ENCODE assay signal across 10 cellular contexts in genomic region chr19:18503971-18504885, GRCh38. TPM values are rescaled to one million over a fixed set of nuclear protein-coding genes. Genes with fewer than 3 reads are reported as not detected.
A peak's percentile ranks its signal among the peaks of the same experiment; 100 is the strongest.
DNase-seq lines count a peak whose midpoint lies in the region; ATAC-seq and TF ChIP-seq lines count a peak whose summit lies in the region.
"Had no signal": no experiment of that assay in that cellular context is flagged by ENCODE, and none has a peak within 500 bp of the region (broad histone marks: within the 10 kb centered on the region; RNA-seq: fewer than 3 reads in every experiment).

No MANE protein-coding gene starts in this region.

- H3K36me3 ChIP-seq in Karpas-422 (ENCODE audit: insufficient read depth, low read length) = no peaks in the 10 kb centered on the region

- H3K9me3 ChIP-seq in Karpas-422 (ENCODE audit: low read length) = no peaks in the 10 kb centered on the region

- no peak overlapping the region; the same call in 1 of the 2 replicates for H3K9ac ChIP-seq in Karpas-422 (ENCODE audit: low read length)

- H3K27me3 Mint-ChIP-seq in nephron (ENCODE audit: low read depth) = no peaks in the 10 kb centered on the region
- no peaks in the 10 kb centered on the region for H3K27me3 Mint-ChIP-seq in stimulated activated memory B cell treated with anti-CD40 and anti-IgM and Interleukin-4, amounts not matched to agents 10 μg/mL and 1 μg/mL and 100 μg/mL, for 72 hours
- H3K27me3 Mint-ChIP-seq: activated naive CD8-positive, alpha-beta T cell had no signal

- no peak overlapping the region for H2AFZ ChIP-seq in Karpas-422 (ENCODE audit: low read length)
- H2AFZ ChIP-seq: PC-9 had no signal

- ATAC-seq in HG02981 (IDR thresholded peaks at IDR 0.05; ENCODE audit: unreplicated experiment) (peak; percentile 62), HG03469 (IDR thresholded peaks at IDR 0.05; ENCODE audit: unreplicated experiment) (no peak)
- ATAC-seq in stimulated activated memory B cell treated with anti-CD40 and anti-IgM and Interleukin-4, amounts not matched to agents 10 μg/mL and 1 μg/mL and 100 μg/mL, for 72 hours = no peak

- no peaks in the 10 kb centered on the region for H3K36me3 Mint-ChIP-seq in nephron (ENCODE audit: low read depth)
- H3K36me3 Mint-ChIP-seq in stimulated activated memory B cell treated with anti-CD40 and anti-IgM and Interleukin-4, amounts not matched to agents 10 μg/mL and 1 μg/mL and 100 μg/mL, for 72 hours = peaks cover 14% of the 10 kb centered on the region
- H3K36me3 Mint-ChIP-seq: activated naive CD8-positive, alpha-beta T cell had no signal

- peaks cover 99% of the 10 kb centered on the region for H3K79me2 ChIP-seq in Karpas-422 (ENCODE audit: low read length)

- H3K9me3 Mint-ChIP-seq in nephron = no peaks in the 10 kb centered on the region
- no peaks in the 10 kb centered on the region for H3K9me3 Mint-ChIP-seq in stimulated activated memory B cell treated with anti-CD40 and anti-IgM and Interleukin-4, amounts not matched to agents 10 μg/mL and 1 μg/mL and 100 μg/mL, for 72 hours

- peaks cover 63% of the 10 kb centered on the region for H3K4me1 Mint-ChIP-seq in nephron
- H3K4me1 Mint-ChIP-seq in stimulated activated memory B cell treated with anti-CD40 and anti-IgM and Interleukin-4, amounts not matched to agents 10 μg/mL and 1 μg/mL and 100 μg/mL, for 72 hours = peaks cover 88% of the 10 kb centered on the region

- H3K4me2 ChIP-seq in Karpas-422 (ENCODE audit: low read depth, low read length, poor library complexity, severe bottlenecking) = no peak overlapping the region
- H3K4me2 ChIP-seq: PC-9 had no signal

- H3K27ac ChIP-seq in Karpas-422 (ENCODE audit: low read length) = no peak overlapping the region
- H3K27ac ChIP-seq: PC-9 had no signal

- no peaks in the 10 kb centered on the region for H3K9me2 ChIP-seq in Karpas-422 (replicated peaks; ENCODE audit: insufficient read depth, low read length)

- peaks cover 55% of the 10 kb centered on the region for H3K4me1 ChIP-seq in Karpas-422 (ENCODE audit: low read length)

- DNase-seq in Caki2 (ENCODE audit: low read depth) (peak; percentile 96), cerebellar cortex (ENCODE audit: low spot score) (peak; percentile 66), Karpas-422 (no peak), AML-193 (lab: John Stamatoyannopoulos, UW) (no peak)
- DNase-seq: PC-9 had no signal

- no peak overlapping the region for H3K4me3 ChIP-seq in Karpas-422 (ENCODE audit: low read length)
- H3K4me3 ChIP-seq: PC-9 had no signal

- peak overlapping the region in 2 of 3 experiments; percentile 3 to 27 for H3K4me3 Mint-ChIP-seq in nephron
- no peak overlapping the region for H3K4me3 Mint-ChIP-seq in stimulated activated memory B cell treated with anti-CD40 and anti-IgM and Interleukin-4, amounts not matched to agents 10 μg/mL and 1 μg/mL and 100 μg/mL, for 72 hours
- H3K4me3 Mint-ChIP-seq: activated naive CD8-positive, alpha-beta T cell had no signal

- H4K20me1 ChIP-seq in Karpas-422 (ENCODE audit: insufficient read depth, low read depth, low read length) = peaks cover 47% of the 10 kb centered on the region

- no peaks in the 10 kb centered on the region for H3K27me3 ChIP-seq in Karpas-422 (ENCODE audit: low read length)

- in situ Hi-C loops in Caki2 (cut with HindIII; ENCODE audit: low pct_unique_long_range_greater_than_20kb, low sequenced_read_pairs) = no loop called here

- TF ChIP-seq CTCF in nephron (IDR thresholded peaks at IDR 0.05; ENCODE audit: unreplicated experiment in 3 of 3) = no peak

- peak overlapping the region; percentile 66 to 81 (median 74) for H3K27ac Mint-ChIP-seq in nephron
- H3K27ac Mint-ChIP-seq in stimulated activated memory B cell treated with anti-CD40 and anti-IgM and Interleukin-4, amounts not matched to agents 10 μg/mL and 1 μg/mL and 100 μg/mL, for 72 hours = no peak overlapping the region

RNA-seq across cellular contexts. Expression of gene ELL, which starts 17.6 kb away (rescaled TPM):
- total RNA-seq in Caki2 (2014; rRNA removed; shearing (Covaris generic); ENCODE audit: low replicate concordance) = 8.4 and 26.0 TPM in 2 replicates
- total RNA-seq in Karpas-422 (2014; rRNA removed; shearing (Covaris generic); ENCODE audit: low replicate concordance) = 10.9 and 14.8 TPM in 2 replicates

RNA-seq across cellular contexts. Expression of gene FKBP8, which starts 39.1 kb away (rescaled TPM):
- 418 and 487 TPM in 2 replicates for total RNA-seq in Caki2 (2014; rRNA removed; shearing (Covaris generic); ENCODE audit: low replicate concordance)
- 92.6 and 255 TPM in 2 replicates for total RNA-seq in Karpas-422 (2014; rRNA removed; shearing (Covaris generic); ENCODE audit: low replicate concordance)

RNA-seq across cellular contexts. Expression of gene KXD1, which starts 53.4 kb away (rescaled TPM):
- 99.2 and 181 TPM in 2 replicates for total RNA-seq in Caki2 (2014; rRNA removed; shearing (Covaris generic); ENCODE audit: low replicate concordance)
- total RNA-seq in Karpas-422 (2014; rRNA removed; shearing (Covaris generic); ENCODE audit: low replicate concordance) = 103 and 128 TPM in 2 replicates

Comparison
In these comparisons a context has a peak if more than half of its experiments do, and no peak if none do; other contexts are left out.
1. DNase-seq: peak in Caki2 (single experiment) and cerebellar cortex (single experiment); none in Karpas-422 (single experiment) and AML-193 (0 of 2).